11 cellular contexts compared by ENCODE assay signal in the genomic region with DNA sequence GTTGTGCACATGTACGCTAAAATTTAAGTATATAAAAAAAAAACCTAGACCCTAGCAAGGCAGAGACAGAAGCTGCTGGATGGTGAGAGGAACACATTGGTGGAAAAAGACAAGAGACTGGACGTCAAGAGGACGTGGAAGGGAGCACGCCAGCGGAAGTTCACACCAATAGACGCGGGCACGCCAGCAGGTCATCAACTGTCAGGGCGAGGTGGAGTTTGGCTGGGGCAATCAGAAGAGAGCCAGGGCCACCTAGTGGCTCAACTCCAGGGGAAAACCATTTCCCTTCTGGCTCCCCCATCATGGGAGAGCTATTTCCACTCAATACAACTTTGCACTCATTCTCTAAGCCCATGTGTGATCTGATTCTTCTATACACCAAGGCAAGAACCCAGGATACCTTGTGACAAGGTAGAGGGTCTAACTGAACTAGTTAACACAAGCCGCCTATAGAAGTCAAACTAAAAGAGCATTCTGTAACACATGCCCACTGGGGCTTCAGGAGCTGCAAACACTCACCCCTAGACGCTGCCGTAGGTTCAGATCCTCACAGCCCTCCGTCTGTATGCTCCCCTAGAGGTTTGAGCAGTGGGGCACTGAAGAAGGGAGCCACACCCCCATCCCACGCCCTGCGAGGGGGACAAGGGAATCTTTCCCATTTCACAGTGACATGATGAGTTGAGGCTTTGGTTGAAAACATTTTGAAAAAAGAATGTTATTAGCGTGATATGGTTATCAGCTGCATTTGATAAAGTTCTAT.
A peak's percentile ranks its signal among the peaks of the same experiment; 100 is the strongest.
DNase-seq lines count a peak whose midpoint lies in the region; ATAC-seq lines count a peak whose summit lies in the region.
"Had no signal": no experiment of that assay in that cellular context is flagged by ENCODE, and none has a peak within 500 bp of the region (broad histone marks: within the 10 kb centered on the region; RNA-seq: fewer than 3 reads in every experiment).

No MANE protein-coding gene starts in this region.

- DNase-seq in 8988T (peak; percentile 3), NOMO-1 treated with DMSO at 0.1 percent for 48 hours (lab: John Stamatoyannopoulos, UW; ENCODE audit: unreplicated experiment) (peak; percentile 51), head of caudate nucleus (peak in 33 of 42 donors; percentile 2 to 64 (median 31)), NCI-H524 treated with DMSO at 0.1 percent for 48 hours (lab: John Stamatoyannopoulos, UW) (no peak), Right ventricle myocardium superior (no peak), left cardiac atrium (no peak)
- DNase-seq in activated naive CD4-positive, alpha-beta T cell treated with anti-CD3 and anti-CD28 coated beads, Interleukin-2, amount 10 ng/mL, durations not matched to agents 7 days and 5 days = no peak
- DNase-seq: DND-41 had no signal

- intact Hi-C loops in head of caudate nucleus (cut with DNase I) (no loop called here), Right ventricle myocardium superior (cut with DNase I) (no loop called here), left cardiac atrium (cut with DNase I) (no loop called here)

- H3K27me3 Mint-ChIP-seq in activated naive CD4-positive, alpha-beta T cell treated with anti-CD3 and anti-CD28 coated beads, Interleukin-2, amount 10 ng/mL, durations not matched to agents 7 days and 5 days = no peaks in the 10 kb centered on the region

- H3K4me3 Mint-ChIP-seq in activated naive CD4-positive, alpha-beta T cell treated with anti-CD3 and anti-CD28 coated beads, Interleukin-2, amount 10 ng/mL, durations not matched to agents 7 days and 5 days = no peak overlapping the region
- H3K4me3 Mint-ChIP-seq: activated naive CD8-positive, alpha-beta T cell had no signal

- H3K4me1 Mint-ChIP-seq in activated naive CD4-positive, alpha-beta T cell treated with anti-CD3 and anti-CD28 coated beads, Interleukin-2, amount 10 ng/mL, durations not matched to agents 7 days and 5 days = no peaks in the 10 kb centered on the region

- no peak overlapping the region for H3K27ac Mint-ChIP-seq in activated naive CD4-positive, alpha-beta T cell treated with anti-CD3 and anti-CD28 coated beads, Interleukin-2, amount 10 ng/mL, durations not matched to agents 7 days and 5 days
- H3K27ac Mint-ChIP-seq: activated naive CD8-positive, alpha-beta T cell had no signal

- ATAC-seq in GM18519 (IDR thresholded peaks at IDR 0.05; ENCODE audit: low FRiP score, unreplicated experiment) (peak; percentile 36), Right ventricle myocardium superior (ENCODE audit: poor library complexity) (no peak), left cardiac atrium (no peak)
- ATAC-seq: Panc1 had no signal

- no peaks in the 10 kb centered on the region for H3K9me3 Mint-ChIP-seq in activated naive CD4-positive, alpha-beta T cell treated with anti-CD3 and anti-CD28 coated beads, Interleukin-2, amount 10 ng/mL, durations not matched to agents 7 days and 5 days

- CTCF ChIA-PET in activated naive CD4-positive, alpha-beta T cell treated with anti-CD3 and anti-CD28 coated beads, Interleukin-2, amount 10 ng/mL, durations not matched to agents 7 days and 5 days (lab: Charles Lee) = no interaction called here

- H3K36me3 Mint-ChIP-seq in activated naive CD4-positive, alpha-beta T cell treated with anti-CD3 and anti-CD28 coated beads, Interleukin-2, amount 10 ng/mL, durations not matched to agents 7 days and 5 days = no peaks in the 10 kb centered on the region
- H3K36me3 Mint-ChIP-seq: activated naive CD8-positive, alpha-beta T cell had no signal

Comparison
In these comparisons a context has a peak if more than half of its experiments do, and no peak if none do; other contexts are left out.
1. DNase-seq: peak in 8988T (single experiment), NOMO-1 treated with DMSO at 0.1 percent for 48 hours (single experiment) and head of caudate nucleus (33 of 42); none in NCI-H524 treated with DMSO at 0.1 percent for 48 hours (single experiment), activated naive CD4-positive, alpha-beta T cell treated with anti-CD3 and anti-CD28 coated beads, Interleukin-2, amount 10 ng/mL, durations not matched to agents 7 days and 5 days (single experiment), Right ventricle myocardium superior (single experiment) and left cardiac atrium (single experiment).